Comparison of ENCODE assay signal across 13 cellular contexts in the genomic region with DNA sequence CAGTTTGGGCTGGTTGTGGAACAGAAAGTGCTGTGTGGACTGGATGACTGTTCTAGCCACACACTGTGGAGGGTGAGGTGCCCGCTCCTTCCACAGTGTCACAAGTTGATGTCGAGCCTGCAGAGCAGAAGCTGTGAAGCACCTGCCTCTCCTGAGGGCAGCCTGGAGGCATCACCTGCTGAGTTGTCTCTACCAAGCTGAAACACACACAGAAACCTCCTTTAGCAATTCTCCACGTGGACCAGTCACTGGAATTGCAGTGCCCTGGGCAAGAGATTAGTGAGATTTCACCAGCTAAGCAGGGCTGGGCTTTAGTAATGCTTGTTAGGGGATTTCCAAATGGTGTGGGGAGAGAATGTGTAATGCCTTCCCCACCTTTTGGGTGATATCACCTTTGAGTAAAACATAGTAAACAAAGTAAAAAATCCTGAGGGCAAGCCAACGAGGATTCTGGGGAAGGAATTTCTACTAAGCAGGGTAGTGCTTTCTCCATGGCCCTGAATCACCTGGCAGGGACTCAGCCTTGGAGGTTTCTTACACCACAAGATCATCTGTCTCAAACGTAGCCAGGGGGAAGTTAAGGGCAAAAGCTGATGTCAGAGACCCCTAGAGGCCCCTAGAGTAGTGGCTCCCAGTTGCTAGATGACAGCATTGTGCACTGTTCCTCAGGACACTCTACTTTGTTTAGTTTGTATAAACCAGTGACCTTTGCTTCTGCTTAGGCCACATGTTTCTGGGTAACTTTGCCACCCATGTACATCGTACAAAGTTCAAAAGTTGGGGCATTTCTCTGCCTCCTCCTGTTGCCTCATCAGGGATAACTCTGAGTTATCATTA.
DNase-seq lines count a peak whose midpoint lies in the region; ATAC-seq and TF ChIP-seq lines count a peak whose summit lies in the region.
"Had no signal": no experiment of that assay in that cellular context is flagged by ENCODE, and none has a peak within 500 bp of the region (broad histone marks: within the 10 kb centered on the region; RNA-seq: fewer than 3 reads in every experiment).

No MANE protein-coding gene starts in this region.

- H3K9me3 Mint-ChIP-seq in natural killer cell treated with Interleukin-12 subunit alpha and Interleukin-12 subunit beta and Interleukin-15 and Interleukin-18, amount 100 ng/mL, for 72 hours: peaks cover 5% of the 10 kb centered on the region
- H3K9me3 Mint-ChIP-seq: activated naive CD4-positive, alpha-beta T cell treated with anti-CD3 and anti-CD28 coated beads, Interleukin-2, amount 50 U/mL, for 24 hours had no signal

- no peak overlapping the region for H3K4me3 Mint-ChIP-seq in natural killer cell treated with Interleukin-12 subunit alpha and Interleukin-12 subunit beta and Interleukin-15 and Interleukin-18, amount 100 ng/mL, for 72 hours
- H3K4me3 Mint-ChIP-seq: activated naive CD4-positive, alpha-beta T cell treated with anti-CD3 and anti-CD28 coated beads, Interleukin-2, amount 50 U/mL, for 24 hours; naive B cell; T-helper 17 cell had no signal

- no peaks in the 10 kb centered on the region for H4K20me1 ChIP-seq in Karpas-422 (ENCODE audit: insufficient read depth, low read depth, low read length)

- TF ChIP-seq CTCF in fibroblast of mammary gland (conservative IDR thresholded peaks at IDR 0.05; ENCODE audit: control insufficient read depth, insufficient read depth, low read depth, low read length): no peak

- no peaks in the 10 kb centered on the region for H3K79me2 ChIP-seq in Karpas-422 (ENCODE audit: low read length)

- H3K27ac Mint-ChIP-seq in natural killer cell treated with Interleukin-12 subunit alpha and Interleukin-12 subunit beta and Interleukin-15 and Interleukin-18, amount 100 ng/mL, for 72 hours: no peak overlapping the region
- H3K27ac Mint-ChIP-seq: activated naive CD4-positive, alpha-beta T cell treated with anti-CD3 and anti-CD28 coated beads, Interleukin-2, amount 50 U/mL, for 24 hours; naive B cell; T-helper 17 cell had no signal

- no peaks in the 10 kb centered on the region for H3K27me3 ChIP-seq in Karpas-422 (ENCODE audit: low read length)

- no peaks in the 10 kb centered on the region for H3K36me3 ChIP-seq in Karpas-422 (ENCODE audit: insufficient read depth, low read length)

- H3K9ac ChIP-seq in Karpas-422 (ENCODE audit: low read length): no peak overlapping the region

- H3K4me3 ChIP-seq in Karpas-422 (ENCODE audit: low read length) (no peak overlapping the region), fibroblast of mammary gland (ENCODE audit: control insufficient read depth, low read depth, low read length) (no peak overlapping the region)

- no peaks in the 10 kb centered on the region for H3K4me1 ChIP-seq in Karpas-422 (ENCODE audit: low read length)

- H3K36me3 Mint-ChIP-seq in natural killer cell treated with Interleukin-12 subunit alpha and Interleukin-12 subunit beta and Interleukin-15 and Interleukin-18, amount 100 ng/mL, for 72 hours: no peaks in the 10 kb centered on the region
- H3K36me3 Mint-ChIP-seq: activated naive CD4-positive, alpha-beta T cell treated with anti-CD3 and anti-CD28 coated beads, Interleukin-2, amount 50 U/mL, for 24 hours; naive B cell had no signal

- H3K9me2 ChIP-seq in Karpas-422 (replicated peaks; ENCODE audit: insufficient read depth, low read length): no peaks in the 10 kb centered on the region

- DNase-seq in Caki2 (ENCODE audit: low read depth): peak; percentile 69
- peak; percentile 43 for DNase-seq in Karpas-422
- peak; percentile 49 for DNase-seq in fibroblast of mammary gland (ENCODE audit: low read depth)
- no peak for DNase-seq in D341Med (ENCODE audit: low spot score)
- no peak for DNase-seq in activated naive CD4-positive, alpha-beta T cell (lab: John Stamatoyannopoulos, UW)
- no peak for DNase-seq in natural killer cell treated with Interleukin-12 subunit alpha and Interleukin-12 subunit beta and Interleukin-15 and Interleukin-18, amount 100 ng/mL, for 72 hours (ENCODE audit: low spot score)
- DNase-seq: naive B cell, NCI-H1105 treated with DMSO at 0.1 percent for 48 hours, T-helper 17 cell had no signal

- no peak overlapping the region for H2AFZ ChIP-seq in Karpas-422 (ENCODE audit: low read length)

- H3K9me3 ChIP-seq in Karpas-422 (ENCODE audit: low read length): no peaks in the 10 kb centered on the region

- no peak overlapping the region for H3K27ac ChIP-seq in Karpas-422 (ENCODE audit: low read length)
- H3K27ac ChIP-seq: C4-2B had no signal

- H3K4me2 ChIP-seq in Karpas-422 (ENCODE audit: low read depth, low read length, poor library complexity, severe bottlenecking): no peak overlapping the region

- no peaks in the 10 kb centered on the region for H3K27me3 Mint-ChIP-seq in natural killer cell treated with Interleukin-12 subunit alpha and Interleukin-12 subunit beta and Interleukin-15 and Interleukin-18, amount 100 ng/mL, for 72 hours
- H3K27me3 Mint-ChIP-seq: activated naive CD4-positive, alpha-beta T cell treated with anti-CD3 and anti-CD28 coated beads, Interleukin-2, amount 50 U/mL, for 24 hours; T-helper 17 cell had no signal

- no peaks in the 10 kb centered on the region for H3K4me1 Mint-ChIP-seq in natural killer cell treated with Interleukin-12 subunit alpha and Interleukin-12 subunit beta and Interleukin-15 and Interleukin-18, amount 100 ng/mL, for 72 hours (ENCODE audit: low read depth in 2 of 2)
- H3K4me1 Mint-ChIP-seq: activated naive CD4-positive, alpha-beta T cell treated with anti-CD3 and anti-CD28 coated beads, Interleukin-2, amount 50 U/mL, for 24 hours; naive B cell; T-helper 17 cell had no signal

- peak; percentile 75 for ATAC-seq in GM19025 (IDR thresholded peaks at IDR 0.05; ENCODE audit: low read depth, unreplicated experiment)
- ATAC-seq in HG03139 (IDR thresholded peaks at IDR 0.05; ENCODE audit: unreplicated experiment): no peak
- no peak for ATAC-seq in natural killer cell treated with Interleukin-12 subunit alpha and Interleukin-12 subunit beta and Interleukin-15 and Interleukin-18, amount 100 ng/mL, for 72 hours
- ATAC-seq: T-helper 17 cell had no signal

- in situ Hi-C loops in Caki2 (cut with HindIII; ENCODE audit: low pct_unique_long_range_greater_than_20kb, low sequenced_read_pairs): no loop called here

Comparison
In these comparisons a context has a peak if more than half of its experiments do, and no peak if none do; other contexts are left out.
1. DNase-seq: peak in Caki2 (single experiment), Karpas-422 (single experiment) and fibroblast of mammary gland (single experiment); none in D341Med (single experiment), activated naive CD4-positive, alpha-beta T cell (0 of 4) and natural killer cell treated with Interleukin-12 subunit alpha and Interleukin-12 subunit beta and Interleukin-15 and Interleukin-18, amount 100 ng/mL, for 72 hours (single experiment).